Comparison of ENCODE assay signal across 1 cellular context in genomic region chr1:153860285-153860684, GRCh38.
TF ChIP-seq lines count a peak whose summit lies in the region.

No MANE protein-coding gene starts in this region.

TF ChIP-seq in K562, 482 proteins besides CTCF, POLR2A, EP300 and RAD21 (continued from another document):
- TF ChIP-seq ARID3A (IDR thresholded peaks at IDR 0.05; ENCODE audit: borderline replicate concordance, low read depth, low read length) = no peak
- TF ChIP-seq EHMT2 (IDR thresholded peaks at IDR 0.05) = no peak
- no peak for TF ChIP-seq HNRNPL (IDR thresholded peaks at IDR 0.05; ENCODE audit: low read depth, low read length)
- TF ChIP-seq ZNF717 (CRISPR knock-in tag; IDR thresholded peaks at IDR 0.05) = no peak
- TF ChIP-seq RBM25 (IDR thresholded peaks at IDR 0.05; ENCODE audit: low read depth, low read length, severe bottlenecking) = peak; percentile 22
- no peak for TF ChIP-seq C11orf30 (IDR thresholded peaks at IDR 0.05; ENCODE audit: low read depth)
- TF ChIP-seq ZNF561 (CRISPR knock-in tag; conservative IDR thresholded peaks at IDR 0.05) = no peak
